In genomic region chr15:63354771-63355650, GRCh38 we compare ENCODE assay signal across 26 cellular contexts. TPM values are rescaled to one million over a fixed set of nuclear protein-coding genes. Genes with fewer than 3 reads are reported as not detected.
A peak's percentile ranks its signal among the peaks of the same experiment; 100 is the strongest.
DNase-seq lines count a peak whose midpoint lies in the region; ATAC-seq, FAIRE-seq and TF ChIP-seq lines count a peak whose summit lies in the region.
"Had no signal": no experiment of that assay in that cellular context is flagged by ENCODE, and none has a peak within 500 bp of the region (broad histone marks: within the 10 kb centered on the region; RNA-seq: fewer than 3 reads in every experiment).

No MANE protein-coding gene starts in this region.

- H3K36me3 Mint-ChIP-seq in neural progenitor cell = no peaks in the 10 kb centered on the region
- H3K36me3 Mint-ChIP-seq: activated naive CD4-positive, alpha-beta T cell treated with anti-CD3 and anti-CD28 coated beads, Interleukin-2, amount 50 U/mL, for 24 hours; CD4-positive, CD25-positive, alpha-beta regulatory T cell; mesothelial cell of epicardium; natural killer cell treated with Interleukin-12 subunit alpha and Interleukin-12 subunit beta and Interleukin-15 and Interleukin-18, amount 100 ng/mL, for 72 hours had no signal

- peaks cover 3% of the 10 kb centered on the region for H3K9me3 Mint-ChIP-seq in neural progenitor cell
- H3K9me3 Mint-ChIP-seq: activated naive CD4-positive, alpha-beta T cell treated with anti-CD3 and anti-CD28 coated beads, Interleukin-2, amount 50 U/mL, for 24 hours; natural killer cell treated with Interleukin-12 subunit alpha and Interleukin-12 subunit beta and Interleukin-15 and Interleukin-18, amount 100 ng/mL, for 72 hours had no signal

- peaks cover 6% of the 10 kb centered on the region for H3K4me1 ChIP-seq in IMR-90 (ENCODE audit: control insufficient read depth, insufficient read depth, low read length)
- no peaks in the 10 kb centered on the region for H3K4me1 ChIP-seq in neural progenitor cell
- H3K4me1 ChIP-seq: testis had no signal

- no peak for ATAC-seq in IMR-90 (ENCODE audit: low read depth)
- ATAC-seq in GM19324 (IDR thresholded peaks at IDR 0.05; ENCODE audit: low FRiP score, unreplicated experiment) = no peak
- ATAC-seq: natural killer cell treated with Interleukin-12 subunit alpha and Interleukin-12 subunit beta and Interleukin-15 and Interleukin-18, amount 100 ng/mL, for 72 hours; Panc1 had no signal

- no peak overlapping the region for H2AK5ac ChIP-seq in IMR-90 (ENCODE audit: low read depth, low read length)

- H3K18ac ChIP-seq in IMR-90 (ENCODE audit: low read depth, low read length) = no peak overlapping the region

- H3K9ac ChIP-seq in IMR-90 (ENCODE audit: low read depth, low read length) = no peak overlapping the region
- H3K9ac ChIP-seq in neural progenitor cell = no peak overlapping the region
- H3K9ac ChIP-seq: KMS-11 had no signal

- in situ Hi-C loops in Caki2 (cut with HindIII; ENCODE audit: low pct_unique_long_range_greater_than_20kb, low sequenced_read_pairs) = no loop called here
- in situ Hi-C loops in IMR-90 (cut with MboI; ENCODE audit: low sequenced_read_pairs) = no loop called here

- H4K91ac ChIP-seq in IMR-90 (ENCODE audit: insufficient read depth, low read depth, low read length) = no peak overlapping the region

- H2AFZ ChIP-seq in IMR-90 (replicated peaks; ENCODE audit: low read length, poor library complexity) (peak overlapping the region; percentile 21), neural progenitor cell (replicated peaks) (no peak overlapping the region)

- FAIRE-seq in bronchial epithelial cell (lab: Jason Lieb, UNC) = peak; percentile 7
- FAIRE-seq: H54 had no signal

- H3K27me3 Mint-ChIP-seq in neural progenitor cell (ENCODE audit: insufficient read depth, low read depth) = peaks cover 2% of the 10 kb centered on the region
- H3K27me3 Mint-ChIP-seq: activated naive CD4-positive, alpha-beta T cell treated with anti-CD3 and anti-CD28 coated beads, Interleukin-2, amount 50 U/mL, for 24 hours had no signal

- no peaks in the 10 kb centered on the region for H3K79me1 ChIP-seq in IMR-90 (ENCODE audit: low read depth in 1 of 2, low read length in 2 of 2)

- H3K4me2 ChIP-seq in IMR-90 (ENCODE audit: low read depth, low read length) (no peak overlapping the region), neural progenitor cell (no peak overlapping the region)
- H3K4me2 ChIP-seq: KMS-11 had no signal

- intact Hi-C loops in IMR-90 (cut with micrococcal nuclease) = no loop called here

- H3K27me3 ChIP-seq in IMR-90 (ENCODE audit: control insufficient read depth, insufficient read depth, low read length) = peaks cover 4% of the 10 kb centered on the region; the same call in 1 of the 2 replicates
- H3K27me3 ChIP-seq in bronchial epithelial cell (ENCODE audit: control insufficient read depth, insufficient read depth, low read length) = no peaks in the 10 kb centered on the region
- no peaks in the 10 kb centered on the region for H3K27me3 ChIP-seq in neural progenitor cell
- H3K27me3 ChIP-seq: SJSA1, testis, vagina had no signal

- H3K4me3 ChIP-seq in IMR-90 (ENCODE audit: insufficient read depth, low read depth, low read length) (no peak overlapping the region), bronchial epithelial cell (ENCODE audit: low read depth, low read length) (no peak overlapping the region), neural progenitor cell (no peak overlapping the region)
- H3K4me3 ChIP-seq: SJSA1, testis, vagina had no signal

- CTCF ChIA-PET in IMR-90 (lab: Yijun Ruan, JAX) = no interaction called here

- H3K4me1 Mint-ChIP-seq in neural progenitor cell = peaks cover 35% of the 10 kb centered on the region
- H3K4me1 Mint-ChIP-seq: activated naive CD4-positive, alpha-beta T cell treated with anti-CD3 and anti-CD28 coated beads, Interleukin-2, amount 50 U/mL, for 24 hours; CD4-positive, CD25-positive, alpha-beta regulatory T cell; mesothelial cell of epicardium had no signal

- no peak overlapping the region for H3K23ac ChIP-seq in IMR-90 (ENCODE audit: low read depth, low read length)

- peaks cover 5% of the 10 kb centered on the region; the same call in 1 of the 2 replicates for H3K9me1 ChIP-seq in IMR-90 (ENCODE audit: insufficient read depth, low read length)

- H2BK20ac ChIP-seq in IMR-90 (ENCODE audit: low read depth, low read length) = no peak overlapping the region

- H3K14ac ChIP-seq in IMR-90 (replicated peaks; ENCODE audit: low read depth, low read length) = no peak overlapping the region

- TF ChIP-seq POLR2A in IMR-90 (IDR thresholded peaks at IDR 0.05; ENCODE audit: low read depth, low read length) = no peak

- H4K8ac ChIP-seq in IMR-90 (ENCODE audit: low read depth in 2 of 2, low read length in 2 of 2) = no peak overlapping the region

- H3K9me3 ChIP-seq in IMR-90 (ENCODE audit: control insufficient read depth, insufficient read depth, low read length) = no peaks in the 10 kb centered on the region
- no peaks in the 10 kb centered on the region for H3K9me3 ChIP-seq in neural progenitor cell (ENCODE audit: low read depth)
- H3K9me3 ChIP-seq: SJSA1, testis, vagina had no signal

- no peak overlapping the region for H2BK120ac ChIP-seq in IMR-90 (ENCODE audit: low read depth, low read length)

- no peak overlapping the region for H3K4me3 Mint-ChIP-seq in neural progenitor cell
- H3K4me3 Mint-ChIP-seq: activated naive CD4-positive, alpha-beta T cell treated with anti-CD3 and anti-CD28 coated beads, Interleukin-2, amount 50 U/mL, for 24 hours; CD4-positive, CD25-positive, alpha-beta regulatory T cell; mesothelial cell of epicardium; natural killer cell treated with Interleukin-12 subunit alpha and Interleukin-12 subunit beta and Interleukin-15 and Interleukin-18, amount 100 ng/mL, for 72 hours had no signal

- no peak overlapping the region for H2BK15ac ChIP-seq in IMR-90 (ENCODE audit: low read depth, low read length)

- dilution Hi-C loops in IMR-90 (cut with HindIII; ENCODE audit: low sequenced_read_pairs, unreplicated experiment) = no loop called here

- POLR2A ChIA-PET in IMR-90 (lab: Charles Lee; ENCODE audit: unreplicated experiment) = no interaction called here

- no peak for TF ChIP-seq CTCF in IMR-90 (conservative IDR thresholded peaks at IDR 0.05; ENCODE audit: low read depth, low read length)
- no peak for TF ChIP-seq CTCF in bronchial epithelial cell (IDR thresholded peaks at IDR 0.05; ENCODE audit: insufficient read depth, low read length, severe bottlenecking)
- no peak for TF ChIP-seq CTCF in neural progenitor cell (IDR thresholded peaks at IDR 0.05)

- H3K56ac ChIP-seq in IMR-90 (ENCODE audit: extremely low read depth, insufficient read depth, low read length) = no peak overlapping the region

- H3F3A ChIP-seq in neural progenitor cell (ENCODE audit: low read depth) = no peaks in the 10 kb centered on the region

- TF ChIP-seq RAD21 in IMR-90 (IDR thresholded peaks at IDR 0.05; ENCODE audit: low read length) = no peak

- no peak overlapping the region for H2BK5ac ChIP-seq in IMR-90 (ENCODE audit: low read depth, low read length, poor library complexity, severe bottlenecking)

- no peaks in the 10 kb centered on the region for H4K20me1 ChIP-seq in IMR-90 (ENCODE audit: insufficient read depth, low read length)
- no peaks in the 10 kb centered on the region for H4K20me1 ChIP-seq in neural progenitor cell (ENCODE audit: low read depth)

- no peak overlapping the region for H3K27ac ChIP-seq in IMR-90 (ENCODE audit: insufficient read depth, low read length)
- H3K27ac ChIP-seq in neural progenitor cell = no peak overlapping the region
- H3K27ac ChIP-seq: epithelial cell of prostate, KMS-11, SJSA1, testis, vagina had no signal

- peak; percentile 75 for DNase-seq in Caki2 (ENCODE audit: low read depth)
- DNase-seq in IMR-90 = no peak
- DNase-seq in bronchial epithelial cell (ENCODE audit: low read depth) = no peak
- no peak for DNase-seq in neural progenitor cell (ENCODE audit: low spot score)
- DNase-seq in AML-193 (lab: John Stamatoyannopoulos, UW) = no peak
- DNase-seq in GOT3 (lab: John Stamatoyannopoulos, UW) = no peak
- no peak for DNase-seq in DMS153 treated with DMSO at 0.1 percent for 48 hours (lab: John Stamatoyannopoulos, UW; ENCODE audit: unreplicated experiment)
- DNase-seq: activated CD4-positive, alpha-beta T cell treated with anti-CD3 and anti-CD28 coated beads for 4 hours; aorta; CD4-positive, CD25-positive, alpha-beta regulatory T cell; DND-41; head of caudate nucleus; NCI-H774; testis had no signal

- no TSS peak for BruUV-seq in IMR-90 (replicated peaks; lab: Mats Ljungman, UMichigan)

- H3K4ac ChIP-seq in IMR-90 (ENCODE audit: low read depth, low read length) = no peak overlapping the region

- peak overlapping the region; percentile 55 for H3K27ac Mint-ChIP-seq in neural progenitor cell
- H3K27ac Mint-ChIP-seq: activated naive CD4-positive, alpha-beta T cell treated with anti-CD3 and anti-CD28 coated beads, Interleukin-2, amount 50 U/mL, for 24 hours; CD4-positive, CD25-positive, alpha-beta regulatory T cell; mesothelial cell of epicardium; natural killer cell treated with Interleukin-12 subunit alpha and Interleukin-12 subunit beta and Interleukin-15 and Interleukin-18, amount 100 ng/mL, for 72 hours; progenitor cell of endocrine pancreas had no signal

- no peaks in the 10 kb centered on the region for H3K36me3 ChIP-seq in IMR-90 (ENCODE audit: control insufficient read depth, insufficient read depth, low read length)
- peaks cover 6% of the 10 kb centered on the region for H3K36me3 ChIP-seq in bronchial epithelial cell (ENCODE audit: control insufficient read depth, insufficient read depth, low read length)
- H3K36me3 ChIP-seq in neural progenitor cell = no peaks in the 10 kb centered on the region
- H3K36me3 ChIP-seq: SJSA1, vagina had no signal

- H3K79me2 ChIP-seq in neural progenitor cell (ENCODE audit: low read depth) = no peaks in the 10 kb centered on the region

- no peak overlapping the region for H2AK9ac ChIP-seq in IMR-90 (replicated peaks; ENCODE audit: low read depth, low read length, poor library complexity)

- H4K5ac ChIP-seq in IMR-90 (ENCODE audit: low read depth, low read length) = no peak overlapping the region

- 75% methylated on average over 14 of the region's 22 CpGs; no CpG with 5 or more reads in 1 of the 2 experiments for WGBS in IMR-90 (ENCODE audit: extremely low coverage in 2 of 2, insufficient read length in 1 of 2), 2 experiments

TF ChIP-seq in IMR-90, 13 proteins besides CTCF, POLR2A, EP300 and RAD21 (continues in another document):
- TF ChIP-seq FOS (IDR thresholded peaks at IDR 0.05; ENCODE audit: low read depth, low read length) (no peak), MAFK (IDR thresholded peaks at IDR 0.05; ENCODE audit: low read depth, low read length) (no peak), RCOR1 (IDR thresholded peaks at IDR 0.05; ENCODE audit: insufficient replicate concordance, low read length) (no peak), SMC3 (IDR thresholded peaks at IDR 0.05; ENCODE audit: low read depth, low read length) (no peak), RFX5 (IDR thresholded peaks at IDR 0.05; ENCODE audit: low read depth, low read length) (no peak)

RNA-seq across cellular contexts. Expression of gene CA12, which starts 26.6 kb away (rescaled TPM):
- 194 and 272 TPM in 2 replicates for total RNA-seq in Caki2 (2014; rRNA removed; shearing (Covaris generic); ENCODE audit: low replicate concordance)
- 33.7 and 36.4 TPM in 2 replicates for total RNA-seq in IMR-90 (2012; rRNA removed)
- 52.6 and 55.2 TPM in 2 replicates for polyA plus RNA-seq in IMR-90 (2012; rRNA removed)
- 26.4 and 51.5 TPM in 2 replicates for polyA plus RNA-seq in IMR-90 (2012; cell fraction: cytosol; rRNA removed)
- polyA plus RNA-seq in IMR-90 (2012; cell fraction: nucleus; rRNA removed; ENCODE audit: low replicate concordance) = 19.3 and 34.7 TPM in 2 replicates
- 44.0 TPM in 2 replicates for total RNA-seq in bronchial epithelial cell
- total RNA-seq in neural progenitor cell (ENCODE audit: low replicate concordance) = 0.45 and 0.81 TPM in 2 replicates
- total RNA-seq: CD4-positive, CD25-positive, alpha-beta regulatory T cell; natural killer cell treated with Interleukin-12 subunit alpha and Interleukin-12 subunit beta and Interleukin-15 and Interleukin-18, amount 100 ng/mL, for 72 hours; T-helper 1 cell treated with Interleukin-12 subunit alpha and Interleukin-12 subunit beta and Interleukin-4 antibody, amounts not matched to agents 30 ng/mL and 1 ng/mL, for 36 hours had no signal
- polyA plus RNA-seq: CD4-positive, CD25-positive, alpha-beta regulatory T cell had no signal

Comparison
In these comparisons a context has a peak if more than half of its experiments do, and no peak if none do; other contexts are left out.
1. RNA of gene CA12, which starts 26.6 kb away (total RNA-seq): 194 to 272 TPM in Caki2, 44.0 TPM in bronchial epithelial cell and 33.7 to 36.4 TPM in IMR-90; 0.45 to 0.81 TPM in neural progenitor cell; every median in the first group is over 10 times any median in the second.